ENCODE assay signal across 18 cellular contexts in genomic region chr9:13140843-13141592, GRCh38.
DNase-seq lines count a peak whose midpoint lies in the region; FAIRE-seq and TF ChIP-seq lines count a peak whose summit lies in the region.
"Had no signal": no experiment of that assay in that cellular context is flagged by ENCODE, and none has a peak within 500 bp of the region (broad histone marks: within the 10 kb centered on the region; RNA-seq: fewer than 3 reads in every experiment).

No MANE protein-coding gene starts in this region.

- DNase-seq in EL = peak; percentile 1
- DNase-seq in SK-N-SH = no peak
- peak; percentile 11 for DNase-seq in fibroblast of pulmonary artery (ENCODE audit: low read depth)
- no peak for DNase-seq in trophoblast cell
- no peak for DNase-seq in Calu3
- no peak for DNase-seq in OCI-M2 (lab: John Stamatoyannopoulos, UW; ENCODE audit: unreplicated experiment)
- DNase-seq in stimulated activated naive CD4-positive, alpha-beta T cell treated with Interleukin-2 at 50 U/mL for 16 hours (lab: John Stamatoyannopoulos, UW) = no peak
- DNase-seq in GM12892 (ENCODE audit: insufficient read length) = no peak
- DNase-seq: activated CD4-positive, alpha-beta memory T cell treated with anti-CD3 and anti-CD28 coated beads, Interleukin-2, amount 10 ng/mL, durations not matched to agents 7 days and 5 days; cerebellar nuclear complex; DMS53; erythroblast; NCI-H526 treated with DMSO at 0.1 percent for 48 hours; T1000 had no signal

- peaks cover 13% of the 10 kb centered on the region for H3K4me1 Mint-ChIP-seq in Calu3 (ENCODE audit: low read depth, unreplicated experiment)
- H3K4me1 Mint-ChIP-seq: activated CD4-positive, alpha-beta memory T cell treated with anti-CD3 and anti-CD28 coated beads, Interleukin-2, amount 10 ng/mL, durations not matched to agents 7 days and 5 days; B cell; memory B cell had no signal

- peak overlapping the region; percentile 58 for H4K8ac ChIP-seq in trophoblast cell (ENCODE audit: low read depth, low read length)

- H4K12ac ChIP-seq in trophoblast cell (ENCODE audit: low read depth, low read length) = no peak overlapping the region

- H3F3A ChIP-seq in SK-N-SH (replicated peaks; ENCODE audit: insufficient read depth) = peaks cover 15% of the 10 kb centered on the region

- CTCF ChIA-PET in SK-N-SH (lab: Yijun Ruan, JAX) = interaction anchor here (1.0 kb wide), 1 partner anchor 211 kb away, joined by 3 read pairs; no protein-coding TSS in a partner anchor
- CTCF ChIA-PET in Calu3 (lab: Charles Lee) = no interaction called here

- POLR2A ChIA-PET in SK-N-SH (lab: Yijun Ruan, JAX) = no interaction called here

- no peak for TF ChIP-seq EP300 in SK-N-SH (IDR thresholded peaks at IDR 0.05; ENCODE audit: borderline replicate concordance in 1 of 2, low read depth in 1 of 2, low read length in 1 of 2)

- H3K9ac ChIP-seq in SK-N-SH = no peak overlapping the region
- H3K9ac ChIP-seq in trophoblast cell (ENCODE audit: low read length) = no peak overlapping the region

- H3K36me3 ChIP-seq in SK-N-SH (replicated peaks in 1 of 2; ENCODE audit: control insufficient read depth in 1 of 2, insufficient read depth in 2 of 2, low read length in 1 of 2) = peaks cover under 1 to 37% of the 10 kb centered on the region in 2 experiments
- H3K36me3 ChIP-seq in trophoblast cell (ENCODE audit: control insufficient read depth in 1 of 2, insufficient read depth in 2 of 2, low read length in 2 of 2) = peaks cover 5 to 11% of the 10 kb centered on the region in 2 experiments

- peaks cover 14% of the 10 kb centered on the region for H3K79me1 ChIP-seq in trophoblast cell (ENCODE audit: low read length)

- H3K9me2 ChIP-seq in SK-N-SH = no peaks in the 10 kb centered on the region

- WGBS in SK-N-SH (ENCODE audit: low lambda C conversion rate) = 92% methylated on average over 5 of the region's 5 CpGs
- WGBS in trophoblast cell (ENCODE audit: extremely low coverage, insufficient coverage, insufficient read length) = no CpG with 5 or more reads among the region's 5 CpGs

- H3K27ac ChIP-seq in SK-N-SH (ENCODE audit: low read depth in 2 of 2, low read length in 1 of 2) = peak overlapping the region; percentile 71 to 92; a peak in 3 of 4 replicates
- H3K27ac ChIP-seq in trophoblast cell (ENCODE audit: low read depth, low read length) = no peak overlapping the region

- H3K4me3 ChIP-seq in SK-N-SH (ENCODE audit: low read depth in 2 of 2, low read length in 1 of 2) (no peak overlapping the region), fibroblast of pulmonary artery (replicated peaks; ENCODE audit: low read depth, low read length) (no peak overlapping the region), trophoblast cell (ENCODE audit: low read depth, low read length) (no peak overlapping the region)
- H3K4me3 ChIP-seq: K562 had no signal

- H3K79me2 ChIP-seq in SK-N-SH (ENCODE audit: insufficient read depth) (no peaks in the 10 kb centered on the region), trophoblast cell (ENCODE audit: control insufficient read depth, insufficient read depth, low read length, poor library complexity) (no peaks in the 10 kb centered on the region)

- FAIRE-seq in GM12892 (lab: Jason Lieb, UNC) = no peak
- FAIRE-seq: K562, urothelium cell line had no signal

- TF ChIP-seq RAD21 in SK-N-SH (IDR thresholded peaks at IDR 0.05; ENCODE audit: low read length) = no peak

- intact Hi-C loops in Calu3 (cut with micrococcal nuclease; ENCODE audit: unreplicated experiment) = no loop called here

- no peak overlapping the region for H2BK120ac ChIP-seq in trophoblast cell (ENCODE audit: insufficient read depth, low read length, poor library complexity)

- peak overlapping the region; percentile 63 for H2BK5ac ChIP-seq in trophoblast cell (ENCODE audit: low read depth, low read length, poor library complexity)

- no peaks in the 10 kb centered on the region for H3K27me3 ChIP-seq in SK-N-SH (ENCODE audit: insufficient read depth)
- H3K27me3 ChIP-seq in trophoblast cell (ENCODE audit: insufficient read depth, low read length) = no peaks in the 10 kb centered on the region

- H3K27me3 Mint-ChIP-seq in Calu3 (ENCODE audit: unreplicated experiment) = no peaks in the 10 kb centered on the region
- H3K27me3 Mint-ChIP-seq: activated CD4-positive, alpha-beta memory T cell treated with anti-CD3 and anti-CD28 coated beads, Interleukin-2, amount 10 ng/mL, durations not matched to agents 7 days and 5 days; B cell; memory B cell had no signal

- no peak for TF ChIP-seq POLR2A in GM12892 (IDR thresholded peaks at IDR 0.05; ENCODE audit: low read depth, low read length)

- BruUV-seq in Calu3 (replicated peaks; lab: Mats Ljungman, UMichigan) = no TSS peak

- H3K4me1 ChIP-seq in SK-N-SH (ENCODE audit: control insufficient read depth in 1 of 2, insufficient read depth in 2 of 2, low read depth in 1 of 2, low read length in 1 of 2) (peaks cover 17 to 20% of the 10 kb centered on the region in 2 experiments; a peak in 3 of 4 replicates), trophoblast cell (ENCODE audit: control insufficient read depth in 1 of 2, insufficient read depth in 2 of 2, low read length in 2 of 2) (peaks cover 4 to 7% of the 10 kb centered on the region in 2 experiments)

- H3K23ac ChIP-seq in trophoblast cell (ENCODE audit: low read length) = no peak overlapping the region

- peak overlapping the region; percentile 33 for H3K4ac ChIP-seq in trophoblast cell (ENCODE audit: low read depth, low read length)

- H4K91ac ChIP-seq in trophoblast cell (ENCODE audit: low read depth, low read length) = peak overlapping the region; percentile 57

- peak overlapping the region; percentile 88 for H2BK12ac ChIP-seq in trophoblast cell (ENCODE audit: low read length)

- H3K14ac ChIP-seq in trophoblast cell (ENCODE audit: low read length) = peak overlapping the region; percentile 60

- no peak overlapping the region for H3K27ac Mint-ChIP-seq in Calu3 (ENCODE audit: unreplicated experiment)
- H3K27ac Mint-ChIP-seq: activated CD4-positive, alpha-beta memory T cell treated with anti-CD3 and anti-CD28 coated beads, Interleukin-2, amount 10 ng/mL, durations not matched to agents 7 days and 5 days; B cell; memory B cell had no signal

- H2AK5ac ChIP-seq in trophoblast cell (ENCODE audit: low read length) = no peak overlapping the region

- H3K36me3 Mint-ChIP-seq in Calu3 (ENCODE audit: insufficient read depth, unreplicated experiment) = no peaks in the 10 kb centered on the region
- H3K36me3 Mint-ChIP-seq: memory B cell had no signal

- H3K4me2 ChIP-seq in SK-N-SH (no peak overlapping the region), trophoblast cell (ENCODE audit: low read length) (no peak overlapping the region)

- no peaks in the 10 kb centered on the region for H3K9me3 ChIP-seq in SK-N-SH
- H3K9me3 ChIP-seq in trophoblast cell (ENCODE audit: insufficient read depth, low read depth, low read length) = peaks cover 2% of the 10 kb centered on the region

- no peak for TF ChIP-seq CTCF in SK-N-SH (IDR thresholded peaks at IDR 0.05)
- TF ChIP-seq CTCF in fibroblast of pulmonary artery (IDR thresholded peaks at IDR 0.05; ENCODE audit: low read length, missing control alignments) = no peak
- no peak for TF ChIP-seq CTCF in Calu3 (IDR thresholded peaks at IDR 0.05; ENCODE audit: unreplicated experiment)

- no peaks in the 10 kb centered on the region for H3K9me3 Mint-ChIP-seq in Calu3 (ENCODE audit: low read depth, unreplicated experiment)
- H3K9me3 Mint-ChIP-seq: memory B cell had no signal

- H3K4me3 Mint-ChIP-seq in Calu3 (ENCODE audit: low read depth, unreplicated experiment) = no peak overlapping the region
- H3K4me3 Mint-ChIP-seq: activated CD4-positive, alpha-beta memory T cell treated with anti-CD3 and anti-CD28 coated beads, Interleukin-2, amount 10 ng/mL, durations not matched to agents 7 days and 5 days; B cell; memory B cell had no signal

- H2AFZ ChIP-seq in SK-N-SH (ENCODE audit: low read depth) (no peak overlapping the region), trophoblast cell (ENCODE audit: insufficient read depth, low read length, poor library complexity) (no peak overlapping the region)

- no peaks in the 10 kb centered on the region for H4K20me1 ChIP-seq in SK-N-SH (ENCODE audit: insufficient read depth)

- no peak overlapping the region for H3K18ac ChIP-seq in trophoblast cell (ENCODE audit: low read length)

TF ChIP-seq in SK-N-SH, 30 proteins besides CTCF, POLR2A, EP300 and RAD21:
- TF ChIP-seq CHD2 (IDR thresholded peaks at IDR 0.05; ENCODE audit: low read length, partially characterized antibody) = no peak
- no peak for TF ChIP-seq REST (IDR thresholded peaks at IDR 0.05; ENCODE audit: low read depth, low read length)
- no peak for TF ChIP-seq RCOR1 (IDR thresholded peaks at IDR 0.05; ENCODE audit: low read length)
- TF ChIP-seq SMC3 (IDR thresholded peaks at IDR 0.05; ENCODE audit: low read depth, low read length) = no peak
- TF ChIP-seq MXI1 (IDR thresholded peaks at IDR 0.05; ENCODE audit: low read depth, low read length) = no peak
- no peak for TF ChIP-seq FOXM1 (IDR thresholded peaks at IDR 0.05; ENCODE audit: low read depth)

Comparison
In these comparisons a context has a peak if more than half of its experiments do, and no peak if none do; other contexts are left out.
1. DNase-seq: peak in EL (single experiment) and fibroblast of pulmonary artery (single experiment); none in SK-N-SH (single experiment), trophoblast cell (0 of 2), Calu3 (single experiment), OCI-M2 (single experiment), stimulated activated naive CD4-positive, alpha-beta T cell treated with Interleukin-2 at 50 U/mL for 16 hours (single experiment) and GM12892 (single experiment).